In the genomic region with DNA sequence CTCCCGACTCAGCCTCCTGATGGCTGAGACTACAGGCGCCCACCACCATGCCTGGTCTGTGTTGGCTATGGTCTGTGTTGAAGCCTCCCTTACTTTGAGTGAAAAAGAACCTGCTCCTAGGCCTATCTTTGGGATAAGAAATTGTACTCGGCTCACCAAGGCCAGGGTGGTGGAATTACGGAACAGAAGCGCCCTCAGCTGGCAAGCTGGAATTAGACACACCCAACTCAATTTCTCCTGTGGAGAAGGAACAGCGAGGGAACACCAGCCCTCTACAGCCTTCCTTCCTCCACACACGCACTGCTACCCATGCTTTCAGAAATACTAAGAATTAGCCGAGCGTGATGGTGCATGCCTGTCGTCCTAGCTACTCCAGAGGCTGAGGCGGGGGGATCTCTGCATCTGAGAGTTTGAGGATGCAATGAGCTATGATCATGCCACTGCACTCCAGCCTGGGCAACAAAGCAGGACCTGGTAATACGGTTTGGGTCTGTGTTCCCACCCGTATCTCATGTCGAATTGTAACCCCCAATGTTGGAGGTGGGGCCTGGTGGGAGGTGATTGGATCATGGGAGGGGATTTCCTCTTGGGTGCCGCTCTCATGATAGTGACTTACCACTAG, we compare ENCODE assay signal across 8 cellular contexts. TPM values are rescaled to one million over a fixed set of nuclear protein-coding genes. Genes with fewer than 3 reads are reported as not detected.
DNase-seq lines count a peak whose midpoint lies in the region; ATAC-seq, FAIRE-seq and TF ChIP-seq lines count a peak whose summit lies in the region.

No MANE protein-coding gene starts in this region.

- TF ChIP-seq CTCF in LNCAP (IDR thresholded peaks at IDR 0.05) (peak; percentile 52), WI38 (IDR thresholded peaks at IDR 0.05; ENCODE audit: low read depth, low read length) (0 out of 2 replicates have a peak, but pooled peaks have one; percentile 34), kidney (IDR thresholded peaks at IDR 0.05; ENCODE audit: borderline replicate concordance, extremely low read depth, insufficient read depth) (peak; percentile 19), Peyer's patch (IDR thresholded peaks at IDR 0.05) (peak in 2 of 6 experiments; percentile 20 to 28), thyroid gland (IDR thresholded peaks at IDR 0.05) (no peak)

- H3K27ac ChIP-seq in kidney (ENCODE audit: low read depth in 2 of 2, low read length in 2 of 2): no peak overlapping the region
- no peak overlapping the region for H3K27ac ChIP-seq in Peyer's patch
- H3K27ac ChIP-seq in thyroid gland: no peak overlapping the region

- intact Hi-C loops in kidney (cut with DNase I) (no loop called here), thyroid gland (cut with DNase I) (no loop called here)

- ATAC-seq in GM19463 (IDR thresholded peaks at IDR 0.05; ENCODE audit: unreplicated experiment): no peak

- no peak for FAIRE-seq in kidney (lab: Jason Lieb, UNC)

- DNase-seq in NCI-H2107 treated with DMSO at 0.1 percent for 48 hours (lab: John Stamatoyannopoulos, UW; ENCODE audit: unreplicated experiment): peak; percentile 8
- DNase-seq in NCI-H2107 (lab: John Stamatoyannopoulos, UW): no peak
- DNase-seq in kidney: no peak
- DNase-seq in Peyer's patch: no peak
- DNase-seq in thyroid gland: no peak

- H3K4me3 ChIP-seq in WI38 (ENCODE audit: low read depth, low read length) (no peak overlapping the region), kidney (ENCODE audit: low read length in 2 of 2) (no peak overlapping the region), Peyer's patch (no peak overlapping the region), thyroid gland (replicated peaks in 1 of 3) (no peak overlapping the region)

- WGBS in thyroid gland, 2 donors: 20 to 21% methylated on average over 15 of the region's 15 CpGs

- H3K4me1 ChIP-seq in kidney (ENCODE audit: control insufficient read depth in 1 of 2, insufficient read depth in 1 of 2, low read depth in 1 of 2, low read length in 2 of 2) (no peaks in the 10 kb centered on the region), Peyer's patch (no peaks in the 10 kb centered on the region), thyroid gland (no peaks in the 10 kb centered on the region)

- no peaks in the 10 kb centered on the region for H3K36me3 ChIP-seq in kidney (ENCODE audit: control insufficient read depth in 1 of 2, insufficient read depth in 2 of 2, low read length in 2 of 2)
- H3K36me3 ChIP-seq in Peyer's patch: no peaks in the 10 kb centered on the region
- H3K36me3 ChIP-seq in thyroid gland: no peaks in the 10 kb centered on the region

- H3K27me3 ChIP-seq in Peyer's patch (no peaks in the 10 kb centered on the region), thyroid gland (no peaks in the 10 kb centered on the region)

- no peaks in the 10 kb centered on the region for H3K9me3 ChIP-seq in kidney (ENCODE audit: control insufficient read depth in 1 of 2, low read length in 2 of 2)
- H3K9me3 ChIP-seq in Peyer's patch: no peaks in the 10 kb centered on the region
- no peaks in the 10 kb centered on the region for H3K9me3 ChIP-seq in thyroid gland

- no peak overlapping the region for H3K9ac ChIP-seq in kidney (ENCODE audit: low read length in 2 of 2)

- TF ChIP-seq POLR2A in Peyer's patch (IDR thresholded peaks at IDR 0.05): no peak
- no peak for TF ChIP-seq POLR2A in thyroid gland (IDR thresholded peaks at IDR 0.05)

RNA-seq across cellular contexts. Expression of gene RBBP6, which starts 40.1 kb away (rescaled TPM):
- total RNA-seq in kidney: 51.3 TPM
- polyA plus RNA-seq in kidney (ENCODE audit: insufficient read depth, low read depth, low replicate concordance): 22.8 TPM
- 10 to 100 TPM; 36.4 to 67.9 (median 54.7) TPM for total RNA-seq in Peyer's patch
- total RNA-seq in thyroid gland: 100 to 1,000 TPM in 1 of 4 donors, 10 to 100 TPM in 3; 78.9 to 120 (median 84.5) TPM

Comparison
In these comparisons a context has a peak if more than half of its experiments do, and no peak if none do; other contexts are left out.
1. CTCF ChIP-seq: peak in LNCAP (single experiment), WI38 (single experiment) and kidney (single experiment); none in thyroid gland (0 of 6).